Comparison of ENCODE assay signal across 18 cellular contexts in genomic region chr2:239362497-239362896, GRCh38. TPM values are rescaled to one million over a fixed set of nuclear protein-coding genes. Genes with fewer than 3 reads are reported as not detected.
DNase-seq lines count a peak whose midpoint lies in the region; ATAC-seq and TF ChIP-seq lines count a peak whose summit lies in the region.
"Had no signal": no experiment of that assay in that cellular context is flagged by ENCODE, and none has a peak within 500 bp of the region (broad histone marks: within the 10 kb centered on the region; RNA-seq: fewer than 3 reads in every experiment).

No MANE protein-coding gene starts in this region.

- POLR2A ChIA-PET in CD8-positive, alpha-beta T cell (lab: Charles Lee) = no interaction called here

- no peaks in the 10 kb centered on the region for H3K27me3 Mint-ChIP-seq in CD8-positive, alpha-beta T cell (ENCODE audit: low read depth)

- no peak overlapping the region for H3K9ac ChIP-seq in rectal smooth muscle tissue (ENCODE audit: low read length)
- H3K9ac ChIP-seq: BLaER1 had no signal

- WGBS in esophagus muscularis mucosa = 80% methylated on average over 1 of the region's 4 CpGs

- peaks cover 23% of the 10 kb centered on the region for H3K4me1 Mint-ChIP-seq in CD8-positive, alpha-beta T cell (ENCODE audit: low read depth)

- no peak overlapping the region for H3K4me3 ChIP-seq in right atrium auricular region
- no peak overlapping the region for H3K4me3 ChIP-seq in CD8-positive, alpha-beta T cell (ENCODE audit: low read depth, low read length)
- no peak overlapping the region for H3K4me3 ChIP-seq in esophagus muscularis mucosa
- no peak overlapping the region for H3K4me3 ChIP-seq in rectal smooth muscle tissue (ENCODE audit: low read length)
- H3K4me3 ChIP-seq: BLaER1, HAP-1 had no signal

- peaks cover 5% of the 10 kb centered on the region for H3K36me3 Mint-ChIP-seq in CD8-positive, alpha-beta T cell

- peak; percentile 6 for ATAC-seq in Right ventricle myocardium superior (ENCODE audit: poor library complexity)
- ATAC-seq in CD8-positive, alpha-beta T cell = no peak
- ATAC-seq in foreskin keratinocyte = no peak
- ATAC-seq: HepG2 had no signal

- H3K4me1 ChIP-seq in right atrium auricular region = peaks cover 0 to 12% of the 10 kb centered on the region in 2 donors
- peaks cover 9% of the 10 kb centered on the region for H3K4me1 ChIP-seq in CD8-positive, alpha-beta T cell (ENCODE audit: insufficient read depth, low read length)
- peaks cover 20 to 74% (median 52%) of the 10 kb centered on the region in 4 donors for H3K4me1 ChIP-seq in esophagus muscularis mucosa
- H3K4me1 ChIP-seq in rectal smooth muscle tissue (ENCODE audit: control insufficient read depth, insufficient read depth, low read length) = peaks cover 49% of the 10 kb centered on the region
- no peaks in the 10 kb centered on the region for H3K4me1 ChIP-seq in foreskin keratinocyte
- H3K4me1 ChIP-seq: HAP-1 had no signal

- TF ChIP-seq EP300 in esophagus muscularis mucosa (IDR thresholded peaks at IDR 0.05) = no peak

- CTCF ChIA-PET in CD8-positive, alpha-beta T cell (lab: Charles Lee) = interaction anchor here (1.4 to 2.2 kb wide), 2 partner anchors 19 to 95 kb away, joined by 3 to 7 read pairs; no protein-coding TSS in a partner anchor

- peak overlapping the region; percentile 53 for H3K27ac Mint-ChIP-seq in CD8-positive, alpha-beta T cell
- H3K27ac Mint-ChIP-seq: HFFc6 had no signal

- H3K36me3 ChIP-seq in right atrium auricular region = no peaks in the 10 kb centered on the region
- no peaks in the 10 kb centered on the region for H3K36me3 ChIP-seq in CD8-positive, alpha-beta T cell (ENCODE audit: insufficient read depth, low read length)
- H3K36me3 ChIP-seq in esophagus muscularis mucosa = no peaks in the 10 kb centered on the region
- H3K36me3 ChIP-seq in rectal smooth muscle tissue (ENCODE audit: control insufficient read depth, insufficient read depth, low read length) = no peaks in the 10 kb centered on the region
- H3K36me3 ChIP-seq: HAP-1 had no signal

- no peak overlapping the region for H3K27ac ChIP-seq in right atrium auricular region
- no peak overlapping the region for H3K27ac ChIP-seq in CD8-positive, alpha-beta T cell (ENCODE audit: low read depth, low read length)
- peak overlapping the region in 3 of 4 donors; percentile 10 to 36 (median 22) for H3K27ac ChIP-seq in esophagus muscularis mucosa (replicated peaks in 1 of 4)
- H3K27ac ChIP-seq in rectal smooth muscle tissue (ENCODE audit: low read depth, low read length) = peak overlapping the region; percentile 25
- no peak overlapping the region for H3K27ac ChIP-seq in foreskin keratinocyte
- H3K27ac ChIP-seq: BLaER1 had no signal

- intact Hi-C loops in Right ventricle myocardium superior (cut with DNase I) (no loop called here), esophagus muscularis mucosa (cut with DNase I) (loop anchor here (5.0 kb wide), 1 partner anchor 35 kb away; no protein-coding TSS in a partner anchor)
- intact Hi-C loops in CD8-positive, alpha-beta T cell (cut with DNase I, micrococcal nuclease) = no loop called here

- no peaks in the 10 kb centered on the region for H3K9me3 Mint-ChIP-seq in CD8-positive, alpha-beta T cell
- H3K9me3 Mint-ChIP-seq: HFFc6 had no signal

- H3K27me3 ChIP-seq in right atrium auricular region (no peaks in the 10 kb centered on the region), esophagus muscularis mucosa (no peaks in the 10 kb centered on the region), rectal smooth muscle tissue (ENCODE audit: control insufficient read depth, insufficient read depth, low read length) (no peaks in the 10 kb centered on the region), foreskin keratinocyte (no peaks in the 10 kb centered on the region)
- no peaks in the 10 kb centered on the region for H3K27me3 ChIP-seq in CD8-positive, alpha-beta T cell (ENCODE audit: insufficient read depth, low read length)
- H3K27me3 ChIP-seq: BLaER1 had no signal

- no peak overlapping the region for H3K4me3 Mint-ChIP-seq in CD8-positive, alpha-beta T cell
- H3K4me3 Mint-ChIP-seq: HFFc6 had no signal

- no peak for TF ChIP-seq POLR2A in esophagus muscularis mucosa (IDR thresholded peaks at IDR 0.05; ENCODE audit: low read depth)

- no peaks in the 10 kb centered on the region for H3K9me3 ChIP-seq in right atrium auricular region
- no peaks in the 10 kb centered on the region for H3K9me3 ChIP-seq in CD8-positive, alpha-beta T cell (ENCODE audit: low read length)
- H3K9me3 ChIP-seq in esophagus muscularis mucosa = no peaks in the 10 kb centered on the region
- H3K9me3 ChIP-seq: HAP-1 had no signal

- no peak for DNase-seq in Right ventricle myocardium superior
- DNase-seq in right atrium auricular region (ENCODE audit: low spot score) = no peak
- DNase-seq in CD8-positive, alpha-beta T cell = no peak
- no peak for DNase-seq in esophagus muscularis mucosa (ENCODE audit: extremely low spot score)
- DNase-seq in foreskin keratinocyte = no peak
- no peak for DNase-seq in iPS-NIHi11 (ENCODE audit: low spot score)
- no peak for DNase-seq in HT-29 (ENCODE audit: low spot score)
- DNase-seq: 8988T, AML-193, Calu3, DMS 273 treated with DMSO at 0.1 percent for 48 hours, DMS79, EL, HFFc6 had no signal

- TF ChIP-seq CTCF in right atrium auricular region (IDR thresholded peaks at IDR 0.05) (no peak), esophagus muscularis mucosa (IDR thresholded peaks at IDR 0.05) (no peak), foreskin keratinocyte (conservative IDR thresholded peaks at IDR 0.05) (no peak)
- TF ChIP-seq CTCF in CD8-positive, alpha-beta T cell (IDR thresholded peaks at IDR 0.05) = no peak

RNA-seq across cellular contexts. Expression of gene HDAC4, which starts 38.3 kb away (rescaled TPM):
- 24.9 TPM for total RNA-seq in Right ventricle myocardium superior
- total RNA-seq in right atrium auricular region = 10 to 100 TPM in 1 of 2 donors, 1 to 10 TPM in 1; 8.1 to 20.1 TPM
- 10 to 100 TPM; 28.3 to 35.7 TPM for total RNA-seq in CD8-positive, alpha-beta T cell
- 100 to 1,000 TPM in 1 of 4 donors, 10 to 100 TPM in 3; 59.4 to 119 (median 76.1) TPM for total RNA-seq in esophagus muscularis mucosa
- total RNA-seq in foreskin keratinocyte = 6.9 and 7.5 TPM in 2 replicates
- polyA plus RNA-seq in foreskin keratinocyte = 1.0 TPM in 2 replicates
- 16.0 and 19.9 TPM in 2 replicates for total RNA-seq in HT-29 (2014; rRNA removed; shearing (Covaris generic))

Comparison
In these comparisons a context has a peak if more than half of its experiments do, and no peak if none do; other contexts are left out.
1. H3K27ac ChIP-seq: peak in esophagus muscularis mucosa (3 of 4) and rectal smooth muscle tissue (single experiment); none in right atrium auricular region (0 of 2), CD8-positive, alpha-beta T cell (single experiment) and foreskin keratinocyte (single experiment).